ENCODE assay signal across 1 cellular context in genomic region chr20:57843941-57844625, GRCh38.
TF ChIP-seq lines count a peak whose summit lies in the region.

No MANE protein-coding gene starts in this region.

TF ChIP-seq in IMR-90, 13 proteins besides CTCF, POLR2A, EP300 and RAD21:
- TF ChIP-seq NFE2L2 (IDR thresholded peaks at IDR 0.05; ENCODE audit: low read depth, low read length), result no peak
- TF ChIP-seq SMC3 (IDR thresholded peaks at IDR 0.05; ENCODE audit: low read depth, low read length), result no peak
- TF ChIP-seq MAFK (IDR thresholded peaks at IDR 0.05; ENCODE audit: low read depth, low read length), result no peak
- TF ChIP-seq MXI1 (IDR thresholded peaks at IDR 0.05; ENCODE audit: borderline replicate concordance, low read depth, low read length), result no peak
- TF ChIP-seq RFX5 (IDR thresholded peaks at IDR 0.05; ENCODE audit: low read depth, low read length), result no peak
- no peak for TF ChIP-seq CHD1 (IDR thresholded peaks at IDR 0.05; ENCODE audit: low read depth, low read length)
- no peak for TF ChIP-seq FOS (IDR thresholded peaks at IDR 0.05; ENCODE audit: low read depth, low read length)
- TF ChIP-seq ELK1 (IDR thresholded peaks at IDR 0.05; ENCODE audit: borderline replicate concordance, low read depth, low read length), result no peak
- no peak for TF ChIP-seq MAZ (IDR thresholded peaks at IDR 0.05; ENCODE audit: borderline replicate concordance, low read depth, low read length)
- TF ChIP-seq USF2 (IDR thresholded peaks at IDR 0.05; ENCODE audit: low read depth, low read length), result no peak
- TF ChIP-seq BHLHE40 (IDR thresholded peaks at IDR 0.05; ENCODE audit: low read depth, low read length), result no peak
- TF ChIP-seq RCOR1 (IDR thresholded peaks at IDR 0.05; ENCODE audit: insufficient replicate concordance, low read length), result no peak
- TF ChIP-seq CEBPB (IDR thresholded peaks at IDR 0.05; ENCODE audit: low read depth, low read length), result no peak
